14 cellular contexts compared by ENCODE assay signal in the genomic region with DNA sequence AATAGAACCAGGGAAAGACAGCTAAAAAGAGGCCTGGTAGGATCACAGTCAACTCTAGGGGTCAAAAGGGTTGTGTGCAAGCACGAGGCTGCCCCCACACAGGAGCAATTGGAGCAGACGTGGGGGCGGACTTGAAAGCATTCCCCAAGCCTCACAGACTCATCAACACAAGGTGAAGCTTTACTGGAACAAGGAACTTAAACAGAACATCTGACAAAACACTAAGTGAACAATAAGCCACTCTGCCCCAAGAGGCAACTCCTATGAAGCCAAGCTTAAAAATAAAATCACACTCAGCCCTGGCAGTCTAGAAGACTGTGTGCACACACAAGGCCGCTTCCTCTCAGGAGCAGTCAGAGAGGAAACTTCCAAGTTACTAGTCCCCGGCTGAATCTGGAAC. TPM values are rescaled to one million over a fixed set of nuclear protein-coding genes. Genes with fewer than 3 reads are reported as not detected.
DNase-seq lines count a peak whose midpoint lies in the region; ATAC-seq and TF ChIP-seq lines count a peak whose summit lies in the region.
"Had no signal": no experiment of that assay in that cellular context is flagged by ENCODE, and none has a peak within 500 bp of the region (broad histone marks: within the 10 kb centered on the region; RNA-seq: fewer than 3 reads in every experiment).

No MANE protein-coding gene starts in this region.

- ATAC-seq in Right ventricle myocardium inferior (no peak), HG03280 (IDR thresholded peaks at IDR 0.05; ENCODE audit: unreplicated experiment) (no peak)
- ATAC-seq: esophagus mucosa; stimulated activated naive B cell treated with anti-CD40 and anti-IgM and Interleukin-4, amounts not matched to agents 10 μg/mL and 1 μg/mL and 100 μg/mL, for 72 hours had no signal

- H3K27me3 ChIP-seq in BLaER1 treated with 17β-estradiol and CSF1 and Interleukin-3, amounts not matched to agents 10 nM and 100 nM: no peaks in the 10 kb centered on the region

- H3K4me2 ChIP-seq in BLaER1 treated with 17β-estradiol and CSF1 and Interleukin-3, amounts not matched to agents 10 nM and 100 nM: peak overlapping the region; percentile 3 to 36 (median 11); a peak in 7 of 22 replicates

- peaks cover 0 to 13% (median 9%) of the 10 kb centered on the region in 10 experiments; a peak in 14 of 20 replicates for H3K4me1 ChIP-seq in BLaER1 treated with 17β-estradiol and CSF1 and Interleukin-3, amounts not matched to agents 10 nM and 100 nM
- no peaks in the 10 kb centered on the region for H3K4me1 ChIP-seq in HEK293 (ENCODE audit: control insufficient read depth, insufficient read depth, low read length)

- CTCF ChIA-PET in HEK293 (lab: Yijun Ruan, JAX): interaction anchor here (1.1 to 1.2 kb wide), 2 partner anchors 8 to 322 kb away, joined by 3 to 4 read pairs; no protein-coding TSS in a partner anchor

- no peaks in the 10 kb centered on the region for H3K36me3 ChIP-seq in BLaER1 treated with 17β-estradiol and CSF1 and Interleukin-3, amounts not matched to agents 10 nM and 100 nM
- no peaks in the 10 kb centered on the region for H3K36me3 ChIP-seq in HEK293 (ENCODE audit: control insufficient read depth in 2 of 2, insufficient read depth in 1 of 2, low read length in 2 of 2)

- no peaks in the 10 kb centered on the region for H3K9me3 ChIP-seq in BLaER1 treated with 17β-estradiol and CSF1 and Interleukin-3, amounts not matched to agents 10 nM and 100 nM (replicated peaks in 1 of 11)
- no peaks in the 10 kb centered on the region for H3K9me3 ChIP-seq in HEK293 (ENCODE audit: control insufficient read depth, insufficient read depth, low read depth, low read length)

- no peak for TF ChIP-seq CTCF in HEK293 (tag by site-specific recombination; IDR thresholded peaks at IDR 0.05)

- no peak overlapping the region for H3K27ac ChIP-seq in BLaER1 treated with 17β-estradiol and CSF1 and Interleukin-3, amounts not matched to agents 10 nM and 100 nM
- no peak overlapping the region for H3K27ac ChIP-seq in HEK293 (ENCODE audit: extremely low read depth, low read depth, low read length)

- intact Hi-C loops in posterior vena cava (cut with DNase I): no loop called here
- intact Hi-C loops in Right ventricle myocardium inferior (cut with DNase I): no loop called here

- no peaks in the 10 kb centered on the region for H4K20me1 ChIP-seq in BLaER1 treated with 17β-estradiol and CSF1 and Interleukin-3, amounts not matched to agents 10 nM and 100 nM

- H3K9ac ChIP-seq in BLaER1 treated with 17β-estradiol and CSF1 and Interleukin-3, amounts not matched to agents 10 nM and 100 nM: no peak overlapping the region

- no peak overlapping the region for H3K4me3 ChIP-seq in BLaER1 treated with 17β-estradiol and CSF1 and Interleukin-3, amounts not matched to agents 10 nM and 100 nM
- H3K4me3 ChIP-seq in HEK293 (ENCODE audit: low read depth, low read length): no peak overlapping the region

- DNase-seq in cerebellar cortex (ENCODE audit: low spot score): peak; percentile 61
- peak; percentile 17 for DNase-seq in myocyte (ENCODE audit: low read depth)
- no peak for DNase-seq in GM19240 (ENCODE audit: insufficient read length, low spot score)
- DNase-seq in posterior vena cava (ENCODE audit: low spot score): no peak
- DNase-seq in Right ventricle myocardium inferior (ENCODE audit: missing footprints): no peak
- DNase-seq: activated CD8-positive, alpha-beta memory T cell treated with anti-CD3 and anti-CD28 coated beads, Interleukin-2, amount 50 U/mL, for 4 hours; CD8-positive, alpha-beta memory T cell; NCI-H2107; stimulated activated CD4-positive, alpha-beta T cell treated with anti-CD3 and anti-CD28 coated beads, Interleukin-2, amount 100 ng/mL, for 24 hours; stimulated activated naive B cell treated with anti-CD40 and anti-IgM and Interleukin-4, amounts not matched to agents 10 μg/mL and 1 μg/mL and 100 μg/mL, for 72 hours had no signal

- POLR2A ChIA-PET in HEK293 (lab: Yijun Ruan, JAX): no interaction called here

TF ChIP-seq in HEK293, 187 proteins besides CTCF, POLR2A, EP300 and RAD21:
- TF ChIP-seq ZNF175 (tag by site-specific recombination; IDR thresholded peaks at IDR 0.05): no peak
- no peak for TF ChIP-seq ZNF121 (tag by site-specific recombination; IDR thresholded peaks at IDR 0.05)
- no peak for TF ChIP-seq SP7 (tag by site-specific recombination; IDR thresholded peaks at IDR 0.05)
- peak; percentile 54; the same call in 1 of the 2 replicates for TF ChIP-seq EGR2 (tag by site-specific recombination; IDR thresholded peaks at IDR 0.05; ENCODE audit: low read depth)
- no peak for TF ChIP-seq KLF16 (tag by site-specific recombination; IDR thresholded peaks at IDR 0.05)
- TF ChIP-seq ZFP69B (tag by site-specific recombination; IDR thresholded peaks at IDR 0.05): no peak
- TF ChIP-seq BCL11A (tag by site-specific recombination; IDR thresholded peaks at IDR 0.05; ENCODE audit: low read depth): no peak
- peak; percentile 65 for TF ChIP-seq ZFHX2 (tag by site-specific recombination; conservative IDR thresholded peaks at IDR 0.05)
- no peak for TF ChIP-seq ZNF571 (tag by site-specific recombination; IDR thresholded peaks at IDR 0.05)

RNA-seq across cellular contexts. Expression of a gene that starts 32.2 kb away (rescaled TPM):
- total RNA-seq in myocyte: 131 and 136 TPM in 2 replicates
- polyA plus RNA-seq in myocyte (2012): 68.1 TPM
- total RNA-seq in posterior vena cava: 10 to 100 TPM; 56.5 to 59.2 TPM
- 126 TPM for total RNA-seq in Right ventricle myocardium inferior
- polyA plus RNA-seq: CD8-positive, alpha-beta memory T cell had no signal

Comparison
In these comparisons a context has a peak if more than half of its experiments do, and no peak if none do; other contexts are left out.
1. DNase-seq: peak in cerebellar cortex (single experiment) and myocyte (single experiment); none in GM19240 (single experiment), posterior vena cava (single experiment) and Right ventricle myocardium inferior (single experiment).